ENCODE assay signal across 8 cellular contexts in genomic region chr17:1762233-1762905, GRCh38. TPM values are rescaled to one million over a fixed set of nuclear protein-coding genes. Genes with fewer than 3 reads are reported as not detected.
DNase-seq lines count a peak whose midpoint lies in the region; ATAC-seq, FAIRE-seq and TF ChIP-seq lines count a peak whose summit lies in the region.

No MANE protein-coding gene starts in this region.

- no peaks in the 10 kb centered on the region for H4K20me1 ChIP-seq in IMR-90 (ENCODE audit: insufficient read depth, low read length)
- H4K20me1 ChIP-seq in astrocyte (ENCODE audit: insufficient read depth, low read length): no peaks in the 10 kb centered on the region
- H4K20me1 ChIP-seq in keratinocyte (ENCODE audit: control insufficient read depth, extremely low read depth, insufficient read depth, low read length): no peaks in the 10 kb centered on the region

- 0 out of 3 replicates have a peak overlapping the region, but pooled peaks have one; percentile 6 for H2BK15ac ChIP-seq in IMR-90 (ENCODE audit: low read depth, low read length)

- peak overlapping the region; percentile 55; the same call in 1 of the 2 replicates for H3K4ac ChIP-seq in IMR-90 (ENCODE audit: low read depth, low read length)

- TF ChIP-seq CTCF in IMR-90 (conservative IDR thresholded peaks at IDR 0.05; ENCODE audit: low read depth, low read length): no peak
- TF ChIP-seq CTCF in astrocyte (IDR thresholded peaks at IDR 0.05; ENCODE audit: insufficient read depth, low read depth, low read length): no peak
- TF ChIP-seq CTCF in keratinocyte (optimal IDR thresholded peaks at IDR 0.05 in 1 of 3, IDR thresholded peaks at IDR 0.05 in 1 of 3, conservative IDR thresholded peaks at IDR 0.05 in 1 of 3; ENCODE audit: extremely low read depth in 1 of 3, insufficient read depth in 2 of 3, low read length in 3 of 3): no peak

- no peak overlapping the region for H3K56ac ChIP-seq in IMR-90 (ENCODE audit: extremely low read depth, insufficient read depth, low read length)

- peak; percentile 39 for DNase-seq in IMR-90
- peak; percentile 52 for DNase-seq in astrocyte (ENCODE audit: low read depth)
- no peak for DNase-seq in keratinocyte (ENCODE audit: low read depth, low spot score)
- DNase-seq in stimulated activated CD4-positive, alpha-beta T cell treated with anti-CD3 and anti-CD28 coated beads, Interleukin-1b, Interleukin-23, amount 100 ng/mL, for 48 hours: no peak
- no peak for DNase-seq in NOMO-1 (lab: John Stamatoyannopoulos, UW; ENCODE audit: unreplicated experiment in 2 of 2)
- DNase-seq in ACHN: no peak

- intact Hi-C loops in IMR-90 (cut with micrococcal nuclease): no loop called here

- no TSS peak for BruUV-seq in IMR-90 (replicated peaks; lab: Mats Ljungman, UMichigan)

- TF ChIP-seq RAD21 in IMR-90 (IDR thresholded peaks at IDR 0.05; ENCODE audit: low read length): no peak

- H3K79me2 ChIP-seq in astrocyte (ENCODE audit: insufficient read depth, low read length) (no peaks in the 10 kb centered on the region), keratinocyte (ENCODE audit: control insufficient read depth, insufficient read depth, low read length) (no peaks in the 10 kb centered on the region)

- peak overlapping the region; percentile 30; the same call in 1 of the 2 replicates for H3K14ac ChIP-seq in IMR-90 (replicated peaks; ENCODE audit: low read depth, low read length)

- peaks cover 9% of the 10 kb centered on the region for H3K9me1 ChIP-seq in IMR-90 (ENCODE audit: insufficient read depth, low read length)
- no peaks in the 10 kb centered on the region for H3K9me1 ChIP-seq in keratinocyte (ENCODE audit: control insufficient read depth, extremely low read depth, insufficient read depth, low read length)

- 75% methylated on average over 2 of the region's 21 CpGs; no CpG with 5 or more reads in 1 of the 2 experiments for WGBS in IMR-90 (ENCODE audit: extremely low coverage in 2 of 2, insufficient read length in 1 of 2), 2 experiments

- in situ Hi-C loops in IMR-90 (cut with MboI; ENCODE audit: low sequenced_read_pairs): no loop called here
- in situ Hi-C loops in ACHN (cut with HindIII; ENCODE audit: low pct_ligation_motif_present, low pct_unique_long_range_greater_than_20kb, low sequenced_read_pairs): no loop called here

- H3K23ac ChIP-seq in IMR-90 (ENCODE audit: low read depth, low read length): peak overlapping the region; percentile 53; the same call in 1 of the 2 replicates

- no peak overlapping the region for H4K5ac ChIP-seq in IMR-90 (ENCODE audit: low read depth, low read length)

- H2AFZ ChIP-seq in IMR-90 (replicated peaks; ENCODE audit: low read length, poor library complexity) (peak overlapping the region; percentile 86), astrocyte (ENCODE audit: low read depth, low read length) (peak overlapping the region; percentile 83), keratinocyte (ENCODE audit: control insufficient read depth, low read length) (peak overlapping the region; percentile 91)

- H3K4me2 ChIP-seq in IMR-90 (ENCODE audit: low read depth, low read length) (peak overlapping the region; percentile 39), astrocyte (ENCODE audit: low read length) (peak overlapping the region; percentile 79), keratinocyte (ENCODE audit: control insufficient read depth, extremely low read depth, insufficient read depth, low read depth, low read length) (peak overlapping the region; percentile 62)

- H2BK5ac ChIP-seq in IMR-90 (ENCODE audit: low read depth, low read length, poor library complexity, severe bottlenecking): no peak overlapping the region

- no peaks in the 10 kb centered on the region for H3K79me1 ChIP-seq in IMR-90 (ENCODE audit: low read depth in 1 of 2, low read length in 2 of 2)

- H4K91ac ChIP-seq in IMR-90 (ENCODE audit: insufficient read depth, low read depth, low read length): peak overlapping the region; percentile 56

- peak overlapping the region; percentile 63; the same call in 1 of the 2 replicates for H3K9ac ChIP-seq in IMR-90 (ENCODE audit: low read depth, low read length)
- H3K9ac ChIP-seq in astrocyte (ENCODE audit: low read length): peak overlapping the region; percentile 62
- peak overlapping the region; percentile 64 for H3K9ac ChIP-seq in keratinocyte (ENCODE audit: control insufficient read depth, extremely low read depth, insufficient read depth, low read length)
- H3K9ac ChIP-seq in subcutaneous abdominal adipose tissue (ENCODE audit: low read length in 5 of 5): peak overlapping the region; percentile 71 to 93 (median 89)

- H3K4me3 Mint-ChIP-seq in astrocyte (ENCODE audit: unreplicated experiment): peak overlapping the region; percentile 78

- H3K27me3 ChIP-seq in IMR-90 (ENCODE audit: control insufficient read depth, insufficient read depth, low read length): no peaks in the 10 kb centered on the region
- no peaks in the 10 kb centered on the region for H3K27me3 ChIP-seq in astrocyte (ENCODE audit: insufficient read depth, low read length)
- no peaks in the 10 kb centered on the region for H3K27me3 ChIP-seq in keratinocyte (ENCODE audit: control insufficient read depth, extremely low read depth, insufficient read depth, low read length)
- H3K27me3 ChIP-seq in subcutaneous abdominal adipose tissue (ENCODE audit: control insufficient read depth in 5 of 5, insufficient read depth in 4 of 5, low read length in 5 of 5): no peaks in the 10 kb centered on the region

- H3K9me3 ChIP-seq in IMR-90 (ENCODE audit: control insufficient read depth, insufficient read depth, low read length): no peaks in the 10 kb centered on the region
- H3K9me3 ChIP-seq in astrocyte (ENCODE audit: insufficient read depth, low read depth, low read length): no peaks in the 10 kb centered on the region
- no peaks in the 10 kb centered on the region for H3K9me3 ChIP-seq in keratinocyte (ENCODE audit: control insufficient read depth, low read depth, low read length)
- H3K9me3 ChIP-seq in subcutaneous abdominal adipose tissue (ENCODE audit: control insufficient read depth in 5 of 5, low read length in 5 of 5): no peaks in the 10 kb centered on the region

- H3K4me1 ChIP-seq in IMR-90 (ENCODE audit: control insufficient read depth, insufficient read depth, low read length) (peaks cover 21% of the 10 kb centered on the region), astrocyte (ENCODE audit: insufficient read depth, low read length) (peaks cover 29% of the 10 kb centered on the region), keratinocyte (ENCODE audit: control insufficient read depth, extremely low read depth, insufficient read depth, low read length) (peaks cover 33% of the 10 kb centered on the region), subcutaneous abdominal adipose tissue (ENCODE audit: control insufficient read depth in 5 of 5, insufficient read depth in 5 of 5, low read length in 5 of 5) (peaks cover 8 to 60% (median 52%) of the 10 kb centered on the region in 5 donors)

- H3K36me3 ChIP-seq in IMR-90 (ENCODE audit: control insufficient read depth, insufficient read depth, low read length) (no peaks in the 10 kb centered on the region; the same call in 1 of the 2 replicates), astrocyte (ENCODE audit: insufficient read depth, low read length) (no peaks in the 10 kb centered on the region), keratinocyte (ENCODE audit: control insufficient read depth in 2 of 2, extremely low read depth in 1 of 2, insufficient read depth in 2 of 2, low read length in 2 of 2) (no peaks in the 10 kb centered on the region), subcutaneous abdominal adipose tissue (ENCODE audit: control insufficient read depth in 5 of 5, insufficient read depth in 5 of 5, low read length in 5 of 5) (peaks cover 0 to 3% (median under 1%) of the 10 kb centered on the region in 5 donors)

- H2BK120ac ChIP-seq in IMR-90 (ENCODE audit: low read depth, low read length): peak overlapping the region; percentile 82

- peak overlapping the region; percentile 4; the same call in 1 of the 2 replicates for H3K18ac ChIP-seq in IMR-90 (ENCODE audit: low read depth, low read length)

- no peak overlapping the region for H3K27ac Mint-ChIP-seq in astrocyte (ENCODE audit: unreplicated experiment)

- ATAC-seq in IMR-90 (ENCODE audit: low read depth) (peak; percentile 40), HG03460 (IDR thresholded peaks at IDR 0.05; ENCODE audit: unreplicated experiment) (no peak)

- FAIRE-seq in astrocyte (lab: Jason Lieb, UNC) (no peak), keratinocyte (lab: Jason Lieb, UNC) (no peak)

- POLR2A ChIA-PET in IMR-90 (lab: Charles Lee; ENCODE audit: unreplicated experiment): interaction anchor here (0.6 to 2.0 kb wide), 2 partner anchors 46 to 65 kb away, joined by 6 to 12 read pairs; no protein-coding TSS in a partner anchor

- H3K4me3 ChIP-seq in IMR-90 (ENCODE audit: insufficient read depth, low read depth, low read length): peak overlapping the region; percentile 51
- H3K4me3 ChIP-seq in astrocyte (ENCODE audit: insufficient read depth, low read depth, low read length): no peak overlapping the region
- H3K4me3 ChIP-seq in keratinocyte (ENCODE audit: control insufficient read depth in 2 of 3, extremely low read depth in 1 of 3, insufficient read depth in 2 of 3, low read depth in 1 of 3, low read length in 3 of 3): peak overlapping the region in 1 of 3 experiments; percentile 7
- H3K4me3 ChIP-seq in subcutaneous abdominal adipose tissue (ENCODE audit: low read depth in 1 of 5, low read length in 5 of 5): peak overlapping the region; percentile 67 to 93 (median 85)

- CTCF ChIA-PET in IMR-90 (lab: Yijun Ruan, JAX): interaction anchor here (1.1 kb wide), 1 partner anchor 21 kb away, joined by 3 read pairs; no protein-coding TSS in a partner anchor

- peak overlapping the region; percentile 50 for H2AK9ac ChIP-seq in IMR-90 (replicated peaks; ENCODE audit: low read depth, low read length, poor library complexity)

- dilution Hi-C loops in IMR-90 (cut with HindIII; ENCODE audit: low sequenced_read_pairs, unreplicated experiment): no loop called here
- dilution Hi-C loops in keratinocyte (cut with MboI; ENCODE audit: extremely low pct_ligation_motif_present, low sequenced_read_pairs): no loop called here

- H3K27ac ChIP-seq in IMR-90 (ENCODE audit: insufficient read depth, low read length) (peak overlapping the region; percentile 61; the same call in 1 of the 2 replicates), astrocyte (ENCODE audit: low read depth, low read length) (peak overlapping the region; percentile 9), keratinocyte (ENCODE audit: control insufficient read depth, insufficient read depth, low read length) (peak overlapping the region; percentile 51), subcutaneous abdominal adipose tissue (ENCODE audit: low read depth, low read length) (peak overlapping the region; percentile 98)

- no peaks in the 10 kb centered on the region for H3K9me3 Mint-ChIP-seq in astrocyte (ENCODE audit: unreplicated experiment)

- no peaks in the 10 kb centered on the region for H3K36me3 Mint-ChIP-seq in astrocyte (ENCODE audit: low read depth, unreplicated experiment)

- peak overlapping the region; percentile 18; the same call in 1 of the 2 replicates for H2BK20ac ChIP-seq in IMR-90 (ENCODE audit: low read depth, low read length)

- peak overlapping the region; percentile 79 to 93; a peak in 3 of 4 replicates for H4K8ac ChIP-seq in IMR-90 (ENCODE audit: low read depth in 2 of 2, low read length in 2 of 2)

- H3K4me1 Mint-ChIP-seq in astrocyte (ENCODE audit: low read depth, unreplicated experiment): peaks cover 12% of the 10 kb centered on the region

- peak overlapping the region; percentile 61; the same call in 1 of the 2 replicates for H2AK5ac ChIP-seq in IMR-90 (ENCODE audit: low read depth, low read length)

- no peaks in the 10 kb centered on the region for H3K27me3 Mint-ChIP-seq in astrocyte (ENCODE audit: low read depth, unreplicated experiment)

- no peak for TF ChIP-seq POLR2A in IMR-90 (IDR thresholded peaks at IDR 0.05; ENCODE audit: low read depth, low read length)

RNA-seq across cellular contexts. Expression of gene SERPINF1, which starts 0.5 kb away (rescaled TPM):
- total RNA-seq in IMR-90 (2012; rRNA removed) (11.7 and 15.6 TPM in 2 replicates), astrocyte (26.6 and 43.8 TPM in 2 replicates)
- polyA plus RNA-seq in IMR-90 (2012; rRNA removed) (90.2 and 94.3 TPM in 2 replicates), keratinocyte (17.3 to 29.8 TPM (median 23.2 TPM) in 3 replicates)
- 104 and 232 TPM in 2 replicates for polyA plus RNA-seq in IMR-90 (2012; cell fraction: cytosol; rRNA removed)
- 61.8 and 102 TPM in 2 replicates for polyA plus RNA-seq in IMR-90 (2012; cell fraction: nucleus; rRNA removed; ENCODE audit: low replicate concordance)
- 7.0 TPM for polyA plus RNA-seq in keratinocyte (2011; ENCODE audit: low read depth)
- 7.6 and 12.1 TPM in 2 replicates for polyA plus RNA-seq in keratinocyte (2011; cell fraction: cytosol; rRNA removed)
- polyA plus RNA-seq in keratinocyte (2011; cell fraction: nucleus; rRNA removed): 74.3 and 95.0 TPM in 2 replicates
- polyA plus RNA-seq in keratinocyte (2012; ENCODE audit: low replicate concordance): 7.5 and 8.7 TPM in 2 replicates
- polyA minus RNA-seq in keratinocyte: 9.5 to 29.1 TPM (median 15.6 TPM) in 3 replicates
- 11.1 TPM for polyA minus RNA-seq in keratinocyte (2011; cell fraction: cytosol; rRNA and poly(A)+ RNA removed)
- polyA minus RNA-seq in keratinocyte (2011; cell fraction: nucleus; rRNA and poly(A)+ RNA removed): 6.6 and 10.3 TPM in 2 replicates

RNA-seq across cellular contexts. Expression of gene SERPINF2, which starts 19.7 kb away (rescaled TPM):
- not detected in 2 replicates for total RNA-seq in IMR-90 (2012; rRNA removed)
- polyA plus RNA-seq in IMR-90 (2012; rRNA removed): not detected in 2 replicates
- 0.02 TPM in 1 of 2 replicates, not detected in the other for polyA plus RNA-seq in IMR-90 (2012; cell fraction: cytosol; rRNA removed)
- polyA plus RNA-seq in IMR-90 (2012; cell fraction: nucleus; rRNA removed; ENCODE audit: low replicate concordance): 0.08 and 0.17 TPM in 2 replicates
- total RNA-seq in astrocyte: 0.11 and 0.29 TPM in 2 replicates
- 0.93 to 1.5 TPM (median 0.96 TPM) in 3 replicates for polyA plus RNA-seq in keratinocyte
- not detected for polyA plus RNA-seq in keratinocyte (2011; ENCODE audit: low read depth)
- polyA plus RNA-seq in keratinocyte (2011; cell fraction: cytosol; rRNA removed): 0.50 and 1.1 TPM in 2 replicates
- polyA plus RNA-seq in keratinocyte (2011; cell fraction: nucleus; rRNA removed): 1.3 and 2.0 TPM in 2 replicates
- 0.66 and 1.7 TPM in 2 replicates for polyA plus RNA-seq in keratinocyte (2012; ENCODE audit: low replicate concordance)
- polyA minus RNA-seq in keratinocyte: 0.45 to 1.0 TPM (median 0.46 TPM) in 3 replicates
- polyA minus RNA-seq in keratinocyte (2011; cell fraction: cytosol; rRNA and poly(A)+ RNA removed): 2.3 TPM
- polyA minus RNA-seq in keratinocyte (2011; cell fraction: nucleus; rRNA and poly(A)+ RNA removed): 0.95 and 1.0 TPM in 2 replicates

RNA-seq across cellular contexts. Expression of gene WDR81, which starts 37.9 kb away (rescaled TPM):
- total RNA-seq in IMR-90 (2012; rRNA removed): 3.0 and 3.9 TPM in 2 replicates
- polyA plus RNA-seq in IMR-90 (2012; rRNA removed): 8.4 and 10.4 TPM in 2 replicates
- polyA plus RNA-seq in IMR-90 (2012; cell fraction: cytosol; rRNA removed): 4.5 and 7.7 TPM in 2 replicates
- polyA plus RNA-seq in IMR-90 (2012; cell fraction: nucleus; rRNA removed; ENCODE audit: low replicate concordance): 21.3 and 52.6 TPM in 2 replicates
- total RNA-seq in astrocyte: 12.3 and 13.9 TPM in 2 replicates
- polyA plus RNA-seq in keratinocyte: 4.2 to 9.5 TPM (median 7.3 TPM) in 3 replicates
- 3.9 TPM for polyA plus RNA-seq in keratinocyte (2011; ENCODE audit: low read depth)
- 2.9 and 6.2 TPM in 2 replicates for polyA plus RNA-seq in keratinocyte (2011; cell fraction: cytosol; rRNA removed)
- 21.5 and 27.0 TPM in 2 replicates for polyA plus RNA-seq in keratinocyte (2011; cell fraction: nucleus; rRNA removed)
- polyA plus RNA-seq in keratinocyte (2012; ENCODE audit: low replicate concordance): 8.9 and 15.4 TPM in 2 replicates
- polyA minus RNA-seq in keratinocyte: 7.7 to 21.7 TPM (median 11.9 TPM) in 3 replicates
- polyA minus RNA-seq in keratinocyte (2011; cell fraction: cytosol; rRNA and poly(A)+ RNA removed): 19.6 TPM
- polyA minus RNA-seq in keratinocyte (2011; cell fraction: nucleus; rRNA and poly(A)+ RNA removed): 30.9 and 37.2 TPM in 2 replicates

RNA-seq across cellular contexts. Expression of gene TLCD2, which starts 52.2 kb away (rescaled TPM):
- total RNA-seq in IMR-90 (2012; rRNA removed): 0.72 and 0.83 TPM in 2 replicates
- polyA plus RNA-seq in IMR-90 (2012; rRNA removed): 0.67 and 1.2 TPM in 2 replicates
- polyA plus RNA-seq in IMR-90 (2012; cell fraction: cytosol; rRNA removed): 0.49 and 0.75 TPM in 2 replicates
- 0.75 and 2.1 TPM in 2 replicates for polyA plus RNA-seq in IMR-90 (2012; cell fraction: nucleus; rRNA removed; ENCODE audit: low replicate concordance)
- 5.9 and 6.0 TPM in 2 replicates for total RNA-seq in astrocyte
- 0.75 to 1.1 TPM (median 0.76 TPM) in 3 replicates for polyA plus RNA-seq in keratinocyte
- 10.0 TPM for polyA plus RNA-seq in keratinocyte (2011; ENCODE audit: low read depth)
- 1.00 and 1.1 TPM in 2 replicates for polyA plus RNA-seq in keratinocyte (2011; cell fraction: cytosol; rRNA removed)
- 2.1 and 2.6 TPM in 2 replicates for polyA plus RNA-seq in keratinocyte (2011; cell fraction: nucleus; rRNA removed)
- polyA plus RNA-seq in keratinocyte (2012; ENCODE audit: low replicate concordance): 1.3 and 3.5 TPM in 2 replicates
- 0.48 to 2.2 TPM (median 0.95 TPM) in 3 replicates for polyA minus RNA-seq in keratinocyte
- 1.3 TPM for polyA minus RNA-seq in keratinocyte (2011; cell fraction: cytosol; rRNA and poly(A)+ RNA removed)
- 0.84 and 2.0 TPM in 2 replicates for polyA minus RNA-seq in keratinocyte (2011; cell fraction: nucleus; rRNA and poly(A)+ RNA removed)

Comparison
In these comparisons a context has a peak if more than half of its experiments do, and no peak if none do; other contexts are left out.
1. DNase-seq: peak in IMR-90 (single experiment) and astrocyte (single experiment); none in keratinocyte (single experiment), stimulated activated CD4-positive, alpha-beta T cell treated with anti-CD3 and anti-CD28 coated beads, Interleukin-1b, Interleukin-23, amount 100 ng/mL, for 48 hours (single experiment), NOMO-1 (0 of 2) and ACHN (single experiment).
2. H3K27ac ChIP-seq: peak in every context shown above with its lines; median percentile 98 in subcutaneous abdominal adipose tissue; 61 in IMR-90; 51 in keratinocyte; 9 in astrocyte.
3. Peak in every context shown above with its lines, with median percentiles within 50 percentile points of each other: H2AFZ ChIP-seq, H3K4me2 ChIP-seq and H3K9ac ChIP-seq.